Comparison of ENCODE assay signal across 9 cellular contexts in the genomic region with DNA sequence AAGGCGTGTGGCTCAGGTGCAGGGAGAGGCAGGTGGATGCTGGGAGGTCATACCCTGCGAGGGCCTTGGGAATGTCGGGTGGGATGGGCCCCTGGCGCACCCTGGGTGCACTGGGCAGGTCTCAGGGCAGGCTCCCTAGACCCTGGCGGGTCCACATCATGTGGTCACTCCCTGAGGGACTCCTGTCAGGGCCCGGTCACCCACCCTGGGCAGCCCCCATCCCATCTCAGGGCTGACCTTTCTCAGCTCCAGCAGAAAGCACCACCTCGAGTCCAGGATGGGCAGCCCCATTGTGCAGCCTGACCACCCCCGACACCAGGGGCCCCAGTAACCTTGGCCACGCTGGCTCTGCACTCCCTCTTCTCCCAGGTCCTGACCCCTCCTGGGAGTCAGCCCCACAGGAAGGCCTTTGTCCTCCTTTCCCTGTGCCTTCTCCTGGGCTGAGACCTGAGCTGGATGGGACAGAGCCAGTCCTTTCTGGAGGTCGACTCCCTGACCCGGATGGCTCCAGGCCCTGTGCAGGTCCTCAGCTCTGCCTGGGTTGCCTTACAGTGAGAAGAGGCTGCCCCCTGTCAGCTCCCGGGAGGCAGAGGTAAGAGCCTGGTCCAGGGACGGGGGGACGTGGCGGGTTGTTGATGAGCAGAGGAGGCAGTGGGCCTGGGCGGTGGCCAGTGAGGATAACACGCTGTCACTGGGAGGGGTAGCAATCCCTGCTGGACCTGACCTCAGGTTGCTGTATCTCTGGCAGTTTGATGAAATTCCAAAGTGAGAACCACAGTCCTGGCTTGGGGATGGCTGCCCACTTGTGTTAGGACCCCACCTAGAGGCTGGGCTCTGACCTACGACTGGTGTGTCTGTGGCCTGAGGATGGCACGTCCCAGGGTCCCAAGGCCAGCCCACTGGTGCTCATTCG.
DNase-seq lines count a peak whose midpoint lies in the region; ATAC-seq and TF ChIP-seq lines count a peak whose summit lies in the region.
"Had no signal": no experiment of that assay in that cellular context is flagged by ENCODE, and none has a peak within 500 bp of the region (broad histone marks: within the 10 kb centered on the region; RNA-seq: fewer than 3 reads in every experiment).

No MANE protein-coding gene starts in this region.

- intact Hi-C loops in posterior vena cava (cut with DNase I) = no loop called here

- TF ChIP-seq CTCF in endothelial cell (IDR thresholded peaks at IDR 0.05; ENCODE audit: unreplicated experiment) = no peak

- peak; percentile 82 for DNase-seq in NCI-H82 (lab: John Stamatoyannopoulos, UW)
- DNase-seq in NCI-H82 treated with DMSO at 0.1 percent for 48 hours (lab: John Stamatoyannopoulos, UW; ENCODE audit: unreplicated experiment) = no peak
- peak; percentile 31 for DNase-seq in NAMALWA (ENCODE audit: low spot score)
- DNase-seq in endothelial cell (ENCODE audit: low spot score) = peak; percentile 45
- DNase-seq in posterior vena cava (ENCODE audit: low spot score) = peak; percentile 71
- DNase-seq in activated gamma-delta T cell (lab: John Stamatoyannopoulos, UW) = no peak
- DNase-seq: NCI-H2107 had no signal

- H3K4me3 Mint-ChIP-seq in endothelial cell (ENCODE audit: unreplicated experiment) = no peak overlapping the region

- H3K36me3 Mint-ChIP-seq in endothelial cell (ENCODE audit: low read depth, unreplicated experiment) = no peaks in the 10 kb centered on the region

- ATAC-seq in HG03025 (IDR thresholded peaks at IDR 0.05; ENCODE audit: low FRiP score, unreplicated experiment) (no peak), GM21619 (IDR thresholded peaks at IDR 0.05; ENCODE audit: unreplicated experiment) (no peak)

- H3K27me3 Mint-ChIP-seq in endothelial cell (ENCODE audit: unreplicated experiment) = peaks cover 4% of the 10 kb centered on the region

- peaks cover 3% of the 10 kb centered on the region for H3K4me1 Mint-ChIP-seq in endothelial cell (ENCODE audit: unreplicated experiment)

- H3K9me3 Mint-ChIP-seq in endothelial cell (ENCODE audit: unreplicated experiment) = no peaks in the 10 kb centered on the region

- no peak overlapping the region for H3K27ac Mint-ChIP-seq in endothelial cell (ENCODE audit: unreplicated experiment)

Comparison
In these comparisons a context has a peak if more than half of its experiments do, and no peak if none do; other contexts are left out.
1. DNase-seq: peak in NCI-H82 (single experiment), NAMALWA (single experiment), endothelial cell (single experiment) and posterior vena cava (single experiment); none in NCI-H82 treated with DMSO at 0.1 percent for 48 hours (single experiment) and activated gamma-delta T cell (single experiment).